In the genomic region with DNA sequence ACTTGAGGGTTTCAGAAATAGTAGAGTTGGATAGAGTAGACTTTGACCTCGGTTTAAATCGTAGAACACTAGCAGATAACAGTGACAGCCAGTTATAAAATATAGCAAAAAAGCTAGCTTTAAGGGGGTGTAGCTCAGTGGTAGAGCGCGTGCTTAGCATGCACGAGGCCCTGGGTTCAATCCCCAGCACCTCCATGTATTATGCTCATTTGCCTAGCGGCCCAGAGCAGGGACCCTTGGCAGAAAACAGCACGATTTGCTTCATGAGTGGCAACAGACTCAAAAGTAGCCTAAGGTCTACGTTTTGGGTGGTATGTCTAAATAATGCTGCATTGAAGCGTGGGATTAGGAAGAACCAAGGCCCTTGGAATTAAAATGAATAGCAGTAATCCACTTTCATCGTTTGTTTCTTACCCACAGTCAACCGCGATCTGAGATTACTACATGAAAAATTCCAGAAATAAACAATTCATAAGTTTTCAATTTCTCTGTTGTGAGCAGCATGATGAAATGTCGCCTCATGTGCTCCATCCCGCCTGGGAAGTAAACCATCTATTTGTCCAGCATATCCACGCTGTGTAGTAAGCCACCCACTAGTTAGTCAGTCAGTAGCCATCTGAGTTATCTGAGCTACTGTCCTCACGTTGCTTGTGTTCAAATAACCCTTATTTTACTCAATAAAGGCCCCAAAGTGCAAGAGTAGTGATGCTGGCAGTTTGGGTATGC, we compare ENCODE assay signal across 9 cellular contexts.
DNase-seq lines count a peak whose midpoint lies in the region; ATAC-seq and TF ChIP-seq lines count a peak whose summit lies in the region.
"Had no signal": no experiment of that assay in that cellular context is flagged by ENCODE, and none has a peak within 500 bp of the region (broad histone marks: within the 10 kb centered on the region; RNA-seq: fewer than 3 reads in every experiment).

No MANE protein-coding gene starts in this region.

- peak overlapping the region; percentile 95 for H3K27ac Mint-ChIP-seq in endothelial cell (ENCODE audit: unreplicated experiment)

- peak overlapping the region in 1 of 2 donors; percentile 25 for H3K4me3 ChIP-seq in testis

- H3K4me1 ChIP-seq in testis = no peaks in the 10 kb centered on the region

- WGBS in testis, 2 donors = 30 to 34% methylated on average over 16 of the region's 16 CpGs

- TF ChIP-seq CTCF in endothelial cell (IDR thresholded peaks at IDR 0.05; ENCODE audit: unreplicated experiment) = no peak
- no peak for TF ChIP-seq CTCF in testis (IDR thresholded peaks at IDR 0.05)

- H3K4me3 Mint-ChIP-seq in endothelial cell (ENCODE audit: unreplicated experiment) = peak overlapping the region; percentile 94

- H3K9me3 ChIP-seq in testis = no peaks in the 10 kb centered on the region

- peaks cover 2% of the 10 kb centered on the region for H3K27me3 Mint-ChIP-seq in endothelial cell (ENCODE audit: unreplicated experiment)

- H3K9me3 Mint-ChIP-seq in endothelial cell (ENCODE audit: unreplicated experiment) = peaks cover 10% of the 10 kb centered on the region

- H3K4me1 Mint-ChIP-seq in endothelial cell (ENCODE audit: unreplicated experiment) = peaks cover 13% of the 10 kb centered on the region

- intact Hi-C loops in testis (cut with DNase I; ENCODE audit: low total_unique reads) = no loop called here

- peaks cover 14% of the 10 kb centered on the region for H3K36me3 Mint-ChIP-seq in endothelial cell (ENCODE audit: low read depth, unreplicated experiment)

- ATAC-seq in GM18498 (IDR thresholded peaks at IDR 0.05; ENCODE audit: unreplicated experiment) = no peak
- no peak for ATAC-seq in GM19452 (IDR thresholded peaks at IDR 0.05; ENCODE audit: unreplicated experiment)

- H3K27ac ChIP-seq in testis = no peak overlapping the region

- TF ChIP-seq POLR2A in testis (IDR thresholded peaks at IDR 0.05) = no peak

- H3K36me3 ChIP-seq in testis (ENCODE audit: low read depth, missing control alignments) = no peaks in the 10 kb centered on the region

- H3K27me3 ChIP-seq in testis = no peaks in the 10 kb centered on the region

- peak; percentile 16 for DNase-seq in activated T-cell treated with anti-CD3 and anti-CD28 coated beads for 24 hours (ENCODE audit: low read depth)
- no peak for DNase-seq in activated T-cell treated with anti-CD3 and anti-CD28 coated beads for 4 hours
- DNase-seq in NCI-H460 (ENCODE audit: extremely low read depth, low read depth) = peak; percentile 22
- peak; percentile 28 for DNase-seq in endothelial cell (ENCODE audit: low spot score)
- DNase-seq in stimulated activated CD8-positive, alpha-beta memory T cell treated with anti-CD3 and anti-CD28 coated beads, Interleukin-15, amount 100 ng/mL, for 48 hours (ENCODE audit: low read depth in 2 of 2) = peak; percentile 22 to 38
- no peak for DNase-seq in testis
- DNase-seq: C1 segment of cervical spinal cord had no signal

Comparison
In these comparisons a context has a peak if more than half of its experiments do, and no peak if none do; other contexts are left out.
1. DNase-seq: peak in activated T-cell treated with anti-CD3 and anti-CD28 coated beads for 24 hours (single experiment), NCI-H460 (single experiment), endothelial cell (single experiment) and stimulated activated CD8-positive, alpha-beta memory T cell treated with anti-CD3 and anti-CD28 coated beads, Interleukin-15, amount 100 ng/mL, for 48 hours (2 of 2); none in activated T-cell treated with anti-CD3 and anti-CD28 coated beads for 4 hours (single experiment) and testis (single experiment).